In genomic region chr13:113022391-113023216, GRCh38 we compare ENCODE assay signal across 13 cellular contexts. TPM values are rescaled to one million over a fixed set of nuclear protein-coding genes. Genes with fewer than 3 reads are reported as not detected.
DNase-seq lines count a peak whose midpoint lies in the region; ATAC-seq and TF ChIP-seq lines count a peak whose summit lies in the region.
"Had no signal": no experiment of that assay in that cellular context is flagged by ENCODE, and none has a peak within 500 bp of the region (broad histone marks: within the 10 kb centered on the region; RNA-seq: fewer than 3 reads in every experiment).

No MANE protein-coding gene starts in this region.

- H3K4me1 Mint-ChIP-seq in Caco-2 (ENCODE audit: low read depth, unreplicated experiment): peaks cover 14% of the 10 kb centered on the region

- POLR2A ChIA-PET in Caco-2 (lab: Charles Lee): no interaction called here

- intact Hi-C loops in Caco-2 (cut with micrococcal nuclease; ENCODE audit: unreplicated experiment): no loop called here

- no peaks in the 10 kb centered on the region for H3K27me3 Mint-ChIP-seq in Caco-2 (ENCODE audit: insufficient read depth, unreplicated experiment)

- peak; percentile 39 to 59 for DNase-seq in Caco-2
- peak; percentile 90 for DNase-seq in NT2/D1 (ENCODE audit: low read depth, low spot score)
- peak; percentile 20 to 47 for DNase-seq in foreskin keratinocyte
- DNase-seq in NCI-H187 (lab: John Stamatoyannopoulos, UW): no peak
- DNase-seq in NOMO-1 (lab: John Stamatoyannopoulos, UW; ENCODE audit: unreplicated experiment in 2 of 2): no peak
- DNase-seq: DND-41; NCI-H446 treated with DMSO at 0.1 percent for 48 hours; stimulated activated CD4-positive, alpha-beta T cell treated with anti-CD3 and anti-CD28 coated beads, Interleukin-15, amount 100 ng/mL, for 24 hours had no signal

- peak overlapping the region; percentile 57 for H3K9ac ChIP-seq in NT2/D1 (ENCODE audit: insufficient read length, low read depth)

- H3K4me3 Mint-ChIP-seq in Caco-2 (ENCODE audit: unreplicated experiment): peak overlapping the region; percentile 58
- H3K4me3 Mint-ChIP-seq: nephron had no signal

- peaks cover 17% of the 10 kb centered on the region for H3K4me1 ChIP-seq in Caco-2
- peaks cover 12% of the 10 kb centered on the region for H3K4me1 ChIP-seq in NT2/D1 (ENCODE audit: insufficient read depth, insufficient read length)
- H3K4me1 ChIP-seq in foreskin keratinocyte: peaks cover 7% of the 10 kb centered on the region
- H3K4me1 ChIP-seq in mesodermal cell (ENCODE audit: control insufficient read depth, insufficient read depth, low read length, poor library complexity, severe bottlenecking): peaks cover 17% of the 10 kb centered on the region

- H3K27ac Mint-ChIP-seq in Caco-2 (ENCODE audit: unreplicated experiment): peak overlapping the region; percentile 88
- H3K27ac Mint-ChIP-seq: nephron had no signal

- no TSS peak for BruUV-seq in Caco-2 (replicated peaks; lab: Mats Ljungman, UMichigan)

- peaks cover 7% of the 10 kb centered on the region for H3K36me3 Mint-ChIP-seq in Caco-2 (ENCODE audit: insufficient read depth, unreplicated experiment)

- H3K4me3 ChIP-seq in Caco-2 (ENCODE audit: low read depth, low read length): no peak overlapping the region
- H3K4me3 ChIP-seq in NT2/D1 (ENCODE audit: insufficient read length, low read depth): peak overlapping the region; percentile 22
- peak overlapping the region; percentile 9 for H3K4me3 ChIP-seq in mesodermal cell (ENCODE audit: extremely low read depth, insufficient read depth, low read length, poor library complexity, severe bottlenecking)

- H3K27me3 ChIP-seq in Caco-2 (replicated peaks; ENCODE audit: control insufficient read depth, insufficient read depth, low read length): no peaks in the 10 kb centered on the region
- H3K27me3 ChIP-seq in NT2/D1 (ENCODE audit: insufficient read depth, insufficient read length): peaks cover 50% of the 10 kb centered on the region
- peaks cover 9% of the 10 kb centered on the region for H3K27me3 ChIP-seq in foreskin keratinocyte

- H3K36me3 ChIP-seq in Caco-2 (ENCODE audit: control insufficient read depth, insufficient read depth, low read length) (no peaks in the 10 kb centered on the region), NT2/D1 (ENCODE audit: insufficient read depth, insufficient read length, low read length) (no peaks in the 10 kb centered on the region), mesodermal cell (ENCODE audit: control insufficient read depth, insufficient read depth, low read length) (no peaks in the 10 kb centered on the region)

- 24 to 35% methylated on average over 38 to 42 of the region's 43 CpGs for WGBS in mesodermal cell (ENCODE audit: insufficient coverage in 2 of 2), 2 experiments

- no peaks in the 10 kb centered on the region for H3K9me3 Mint-ChIP-seq in Caco-2 (ENCODE audit: unreplicated experiment)
- H3K9me3 Mint-ChIP-seq: nephron had no signal

- ATAC-seq in foreskin keratinocyte (peak; percentile 42), GM19452 (IDR thresholded peaks at IDR 0.05; ENCODE audit: unreplicated experiment) (no peak), HG02678 (IDR thresholded peaks at IDR 0.05; ENCODE audit: unreplicated experiment) (no peak)

- H3K27ac ChIP-seq in foreskin keratinocyte: no peak overlapping the region
- H3K27ac ChIP-seq in mesodermal cell (ENCODE audit: low read depth, low read length, severe bottlenecking): peak overlapping the region; percentile 94

- CTCF ChIA-PET in Caco-2 (lab: Charles Lee): no interaction called here

- H3K9me3 ChIP-seq in Caco-2: no peaks in the 10 kb centered on the region
- H3K9me3 ChIP-seq in NT2/D1 (ENCODE audit: insufficient read depth, low read length): 0 out of 2 replicates have a peak, but pooled peaks cover 4% of the 10 kb centered on the region
- peaks cover 6% of the 10 kb centered on the region for H3K9me3 ChIP-seq in mesodermal cell (ENCODE audit: control insufficient read depth, low read length)

- TF ChIP-seq CTCF in Caco-2 (IDR thresholded peaks at IDR 0.05; ENCODE audit: insufficient read depth in 1 of 2, low read depth in 1 of 2, low read length in 1 of 2, severe bottlenecking in 1 of 2, unreplicated experiment in 1 of 2) (no peak), foreskin keratinocyte (conservative IDR thresholded peaks at IDR 0.05) (no peak)

RNA-seq across cellular contexts. Expression of gene MCF2L, which starts 53.6 kb away (rescaled TPM):
- total RNA-seq in Caco-2 (2022) (22.1 and 24.4 TPM in 2 replicates), foreskin keratinocyte (0.07 TPM in 1 of 2 replicates, not detected in the other)
- polyA plus RNA-seq in foreskin keratinocyte: 0.06 TPM in 1 of 2 replicates, not detected in the other
- polyA plus RNA-seq in mesodermal cell (2013, experiment 1 of 2): 6.9 TPM
- polyA plus RNA-seq in mesodermal cell (2013, experiment 2 of 2): 5.9 TPM
- total RNA-seq: MCF 10A had no signal

Comparison
In these comparisons a context has a peak if more than half of its experiments do, and no peak if none do; other contexts are left out.
1. DNase-seq: peak in Caco-2 (2 of 2), NT2/D1 (single experiment) and foreskin keratinocyte (2 of 2); none in NCI-H187 (0 of 2) and NOMO-1 (0 of 2).
2. RNA of gene MCF2L, which starts 53.6 kb away (total RNA-seq): 22.1 to 24.4 TPM in Caco-2; 0.07 TPM in foreskin keratinocyte; every median in the first group is over 10 times any median in the second.